Comparison of ENCODE assay signal across 22 cellular contexts in genomic region chr5:135486131-135486530, GRCh38. TPM values are rescaled to one million over a fixed set of nuclear protein-coding genes. Genes with fewer than 3 reads are reported as not detected.
"Had no signal": no experiment of that assay in that cellular context is flagged by ENCODE, and none has a peak within 500 bp of the region (broad histone marks: within the 10 kb centered on the region; RNA-seq: fewer than 3 reads in every experiment).

No MANE protein-coding gene starts in this region.

- H3K9me3 ChIP-seq: SJCRH30 had no signal

- H3K36me3 ChIP-seq: SJCRH30 had no signal

- H3K4me3 ChIP-seq: SJCRH30 had no signal

- FAIRE-seq: RCC 7860 had no signal

- DNase-seq: KBM-7, NCI-H1092, NCI-H1105 treated with DMSO at 0.1 percent for 48 hours, NCI-H1417 treated with DMSO at 0.1 percent for 48 hours, NCI-H146, NCI-H1694 treated with DMSO at 0.1 percent for 48 hours, NCI-H1930, NCI-H2081, NCI-H2107, NCI-H2227 treated with DMSO at 0.1 percent for 48 hours, NCI-H524, NCI-H69, NCI-H774, RPMI8226, SHP77 treated with DMSO at 0.1 percent for 48 hours, SJCRH30 had no signal

- ATAC-seq: SK-N-SH treated with all-trans-retinoic acid at 6 μM for 48 hours had no signal

- H3K27ac ChIP-seq: SJCRH30 had no signal

- H3K4me1 ChIP-seq: SJCRH30 had no signal

RNA-seq across cellular contexts. Expression of gene TIFAB, which starts 34.0 kb away (rescaled TPM):
- total RNA-seq: HT-29, LHCN-M2, MCF 10A, NCI-H460, SJCRH30 had no signal

RNA-seq across cellular contexts. Expression of gene DCANP1, which starts 39.0 kb away (rescaled TPM):
- total RNA-seq: HT-29, LHCN-M2, MCF 10A, NCI-H460, SJCRH30 had no signal

RNA-seq across cellular contexts. Expression of gene NEUROG1, which starts 49.6 kb away (rescaled TPM):
- total RNA-seq: HT-29, LHCN-M2, MCF 10A, NCI-H460, SJCRH30 had no signal
